In the genomic region with DNA sequence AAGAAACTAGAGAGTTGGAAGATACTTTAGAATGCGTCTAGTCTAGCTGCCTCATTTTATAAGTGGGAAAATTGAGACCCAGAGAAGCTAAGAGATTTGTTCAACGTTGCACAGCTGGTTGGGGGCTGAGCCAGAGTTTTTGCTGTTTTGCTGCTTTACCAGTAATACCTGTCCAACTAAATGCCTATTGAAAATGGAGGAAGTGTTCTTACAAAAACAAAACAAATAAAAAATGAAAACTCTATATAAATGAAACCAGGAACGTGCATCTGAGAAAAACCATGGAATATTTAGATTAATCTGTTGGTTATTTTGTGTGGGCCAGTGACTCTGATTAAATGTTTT, we compare ENCODE assay signal across 31 cellular contexts. TPM values are rescaled to one million over a fixed set of nuclear protein-coding genes. Genes with fewer than 3 reads are reported as not detected.
A peak's percentile ranks its signal among the peaks of the same experiment; 100 is the strongest.
DNase-seq lines count a peak whose midpoint lies in the region; ATAC-seq and TF ChIP-seq lines count a peak whose summit lies in the region.
"Had no signal": no experiment of that assay in that cellular context is flagged by ENCODE, and none has a peak within 500 bp of the region (broad histone marks: within the 10 kb centered on the region; RNA-seq: fewer than 3 reads in every experiment).

No MANE protein-coding gene starts in this region.

- H3K27me3 Mint-ChIP-seq in activated B cell treated with CpG ODN at 0.5 μM for 24 hours, result no peaks in the 10 kb centered on the region
- H3K27me3 Mint-ChIP-seq: activated naive CD4-positive, alpha-beta T cell treated with anti-CD3 and anti-CD28 coated beads, Interleukin-2, amount 10 ng/mL, durations not matched to agents 7 days and 5 days; central memory CD8-positive, alpha-beta T cell; dendritic cell treated with granulocyte-macrophage colony-stimulating factor and Interleukin-4, amounts not matched to agents 40 ng/mL and 50 ng/mL, for 4 days; stimulated activated naive CD8-positive, alpha-beta T cell treated with anti-CD3 and anti-CD28 coated beads, Interleukin-15, Interleukin-2, amounts not matched to agents 100 ng/mL and 50 ng/mL, for 24 hours had no signal

- no peaks in the 10 kb centered on the region for H3K9me3 ChIP-seq in DOHH2 (ENCODE audit: control insufficient read depth, insufficient read depth, low read length)
- no peaks in the 10 kb centered on the region for H3K9me3 ChIP-seq in HUES64 (ENCODE audit: insufficient read depth, low read depth, low read length)
- H3K9me3 ChIP-seq in sigmoid colon, result no peaks in the 10 kb centered on the region
- H3K9me3 ChIP-seq: body of pancreas, left ventricle myocardium inferior, right atrium auricular region, spleen, thyroid gland had no signal

- H3K9ac ChIP-seq in HUES64 (ENCODE audit: low read depth, low read length), result no peak overlapping the region

- H3K27ac ChIP-seq in DOHH2 (ENCODE audit: low read depth, low read length), result peak overlapping the region; percentile 85
- H3K27ac ChIP-seq in HUES64 (ENCODE audit: low read depth, low read length), result peak overlapping the region; percentile 27; the same call in 1 of the 2 replicates
- H3K27ac ChIP-seq in substantia nigra (ENCODE audit: low read depth, low read length, poor library complexity, severe bottlenecking), result peak overlapping the region; percentile 14
- no peak overlapping the region for H3K27ac ChIP-seq in sigmoid colon
- H3K27ac ChIP-seq: C4-2B, left ventricle myocardium inferior, right atrium auricular region, thyroid gland had no signal

- H3K36me3 Mint-ChIP-seq in activated B cell treated with CpG ODN at 0.5 μM for 24 hours (ENCODE audit: low read depth), result peaks cover 4% of the 10 kb centered on the region
- H3K36me3 Mint-ChIP-seq: activated naive CD4-positive, alpha-beta T cell treated with anti-CD3 and anti-CD28 coated beads, Interleukin-2, amount 10 ng/mL, durations not matched to agents 7 days and 5 days had no signal

- ATAC-seq in activated B cell treated with CpG ODN at 0.5 μM for 24 hours (ENCODE audit: low read depth), result no peak
- no peak for ATAC-seq in GM18868 (IDR thresholded peaks at IDR 0.05; ENCODE audit: unreplicated experiment)
- ATAC-seq: body of pancreas, esophagus mucosa had no signal

- no peaks in the 10 kb centered on the region for H3K36me3 ChIP-seq in DOHH2 (ENCODE audit: control insufficient read depth, low read length)
- H3K36me3 ChIP-seq in HUES64 (ENCODE audit: insufficient read depth, low read length), result no peaks in the 10 kb centered on the region
- H3K36me3 ChIP-seq in sigmoid colon, result no peaks in the 10 kb centered on the region
- H3K36me3 ChIP-seq: left ventricle myocardium inferior, right atrium auricular region, spleen, thyroid gland had no signal

- TF ChIP-seq CTCF in DOHH2 (IDR thresholded peaks at IDR 0.05; ENCODE audit: low read depth, low read length, poor library complexity, severe bottlenecking), result no peak
- TF ChIP-seq CTCF in activated B cell treated with CpG ODN at 0.5 μM for 24 hours (IDR thresholded peaks at IDR 0.05), result no peak
- TF ChIP-seq CTCF in sigmoid colon (IDR thresholded peaks at IDR 0.05), result no peak

- peak overlapping the region; percentile 16 for H3K27ac Mint-ChIP-seq in activated B cell treated with CpG ODN at 0.5 μM for 24 hours
- H3K27ac Mint-ChIP-seq: activated naive CD4-positive, alpha-beta T cell treated with anti-CD3 and anti-CD28 coated beads, Interleukin-2, amount 10 ng/mL, durations not matched to agents 7 days and 5 days; stimulated activated naive CD8-positive, alpha-beta T cell treated with anti-CD3 and anti-CD28 coated beads, Interleukin-15, Interleukin-2, amounts not matched to agents 100 ng/mL and 50 ng/mL, for 24 hours had no signal

- peaks cover 29% of the 10 kb centered on the region for H3F3A ChIP-seq in DOHH2 (ENCODE audit: control insufficient read depth, insufficient read depth)

- H3K4me1 Mint-ChIP-seq in activated B cell treated with CpG ODN at 0.5 μM for 24 hours, result peaks cover 53% of the 10 kb centered on the region

- no peaks in the 10 kb centered on the region for H3K9me3 Mint-ChIP-seq in activated B cell treated with CpG ODN at 0.5 μM for 24 hours
- H3K9me3 Mint-ChIP-seq: activated naive CD4-positive, alpha-beta T cell treated with anti-CD3 and anti-CD28 coated beads, Interleukin-2, amount 10 ng/mL, durations not matched to agents 7 days and 5 days; central memory CD8-positive, alpha-beta T cell; dendritic cell treated with granulocyte-macrophage colony-stimulating factor and Interleukin-4, amounts not matched to agents 40 ng/mL and 50 ng/mL, for 4 days; stimulated activated naive CD8-positive, alpha-beta T cell treated with anti-CD3 and anti-CD28 coated beads, Interleukin-15, Interleukin-2, amounts not matched to agents 100 ng/mL and 50 ng/mL, for 24 hours had no signal

- POLR2A ChIA-PET in activated B cell treated with CpG ODN at 0.5 μM for 24 hours (lab: Charles Lee), result no interaction called here

- H3K4me3 Mint-ChIP-seq in activated B cell treated with CpG ODN at 0.5 μM for 24 hours, result peak overlapping the region; percentile 6
- H3K4me3 Mint-ChIP-seq: activated naive CD4-positive, alpha-beta T cell treated with anti-CD3 and anti-CD28 coated beads, Interleukin-2, amount 10 ng/mL, durations not matched to agents 7 days and 5 days; central memory CD8-positive, alpha-beta T cell; dendritic cell treated with granulocyte-macrophage colony-stimulating factor and Interleukin-4, amounts not matched to agents 40 ng/mL and 50 ng/mL, for 4 days; stimulated activated naive CD8-positive, alpha-beta T cell treated with anti-CD3 and anti-CD28 coated beads, Interleukin-15, Interleukin-2, amounts not matched to agents 100 ng/mL and 50 ng/mL, for 24 hours had no signal

- no peak for TF ChIP-seq POLR2A in sigmoid colon (IDR thresholded peaks at IDR 0.05)

- DNase-seq in activated B cell treated with CpG ODN at 0.5 μM for 24 hours, result no peak
- no peak for DNase-seq in substantia nigra (lab: John Stamatoyannopoulos, UW)
- DNase-seq in HuH-7 (ENCODE audit: low spot score), result no peak
- no peak for DNase-seq in sigmoid colon
- DNase-seq: activated CD4-positive, alpha-beta T cell treated with anti-CD3 and anti-CD28 coated beads, Interleukin-2, amount 50 U/mL, for 1 hour; activated naive CD4-positive, alpha-beta T cell treated with anti-CD3 and anti-CD28 coated beads, Interleukin-2, amount 10 ng/mL, durations not matched to agents 7 days and 5 days; Calu3; DND-41; Kasumi-1; left ventricle myocardium inferior; mesendoderm; NCI-H1048; NCI-H1694 treated with DMSO at 0.1 percent for 48 hours; NCI-H446 treated with DMSO at 0.1 percent for 48 hours; NCI-H774; posterior cingulate gyrus; SHP77 treated with DMSO at 0.1 percent for 48 hours; spleen; stimulated activated CD4-positive, alpha-beta T cell treated with anti-CD3 and anti-CD28 coated beads, Interleukin-2, amount 100 ng/mL, for 24 hours; T1000; thyroid gland had no signal

- no peaks in the 10 kb centered on the region for H3K9me2 ChIP-seq in DOHH2 (replicated peaks; ENCODE audit: control insufficient read depth, low read length)

- H3K27me3 ChIP-seq in DOHH2 (ENCODE audit: control insufficient read depth, low read length) (no peaks in the 10 kb centered on the region), HUES64 (ENCODE audit: insufficient read depth, low read length) (no peaks in the 10 kb centered on the region), sigmoid colon (no peaks in the 10 kb centered on the region)
- H3K27me3 ChIP-seq: body of pancreas, right atrium auricular region, spleen, thyroid gland had no signal

- H3K4me1 ChIP-seq in DOHH2 (ENCODE audit: control insufficient read depth, low read length) (peaks cover 95% of the 10 kb centered on the region), HUES64 (ENCODE audit: insufficient read depth, low read length) (peaks cover 59% of the 10 kb centered on the region), sigmoid colon (peaks cover 0 to 71% (median 34%) of the 10 kb centered on the region in 4 donors)

- intact Hi-C loops in activated B cell treated with CpG ODN at 0.5 μM for 24 hours (cut with micrococcal nuclease), result no loop called here
- intact Hi-C loops in sigmoid colon (cut with DNase I), result no loop called here

- peaks cover 100% of the 10 kb centered on the region for H3K79me2 ChIP-seq in DOHH2 (ENCODE audit: control insufficient read depth, low read length)

- 84% methylated on average over 3 of the region's 3 CpGs for WGBS in HUES64
- WGBS in sigmoid colon, 2 donors, result 35 to 61% methylated on average over 3 of the region's 3 CpGs

- H3K4me3 ChIP-seq in DOHH2 (ENCODE audit: low read length), result peak overlapping the region; percentile 65
- no peak overlapping the region for H3K4me3 ChIP-seq in HUES64 (ENCODE audit: low read length)
- H3K4me3 ChIP-seq in sigmoid colon, result no peak overlapping the region
- H3K4me3 ChIP-seq: body of pancreas, left ventricle myocardium inferior, right atrium auricular region, spleen, thyroid gland had no signal

- H4K20me1 ChIP-seq in DOHH2 (ENCODE audit: control insufficient read depth, insufficient read depth, low read depth, low read length), result no peaks in the 10 kb centered on the region

- CTCF ChIA-PET in activated B cell treated with CpG ODN at 0.5 μM for 24 hours (lab: Charles Lee), result no interaction called here

- TF ChIP-seq EP300 in sigmoid colon (IDR thresholded peaks at IDR 0.05), result no peak

- peak overlapping the region; percentile 83 for H3K4me2 ChIP-seq in DOHH2 (ENCODE audit: low read length)

RNA-seq across cellular contexts. Expression of gene NLK, which starts 13.8 kb away (rescaled TPM):
- polyA plus RNA-seq in HUES64 (2013, experiment 1 of 2), result 28.9 TPM
- polyA plus RNA-seq in HUES64 (2013, experiment 2 of 2), result 26.6 TPM
- total RNA-seq in activated B cell treated with CpG ODN at 0.5 μM for 24 hours (19.4 and 24.6 TPM in 2 replicates), sigmoid colon (10 to 100 TPM; 15.0 to 17.1 (median 15.2) TPM)
- 10 to 100 TPM in 1 of 3 donors, 1 to 10 TPM in 2; 9.3 to 11.8 (median 9.6) TPM for polyA plus RNA-seq in sigmoid colon

Comparison
In these comparisons a context has a peak if more than half of its experiments do, and no peak if none do; other contexts are left out.
1. H3K27ac ChIP-seq: peak in DOHH2 (single experiment), HUES64 (single experiment) and substantia nigra (single experiment); none in sigmoid colon (0 of 4).